ENCODE assay signal across 1 cellular context in the genomic region with DNA sequence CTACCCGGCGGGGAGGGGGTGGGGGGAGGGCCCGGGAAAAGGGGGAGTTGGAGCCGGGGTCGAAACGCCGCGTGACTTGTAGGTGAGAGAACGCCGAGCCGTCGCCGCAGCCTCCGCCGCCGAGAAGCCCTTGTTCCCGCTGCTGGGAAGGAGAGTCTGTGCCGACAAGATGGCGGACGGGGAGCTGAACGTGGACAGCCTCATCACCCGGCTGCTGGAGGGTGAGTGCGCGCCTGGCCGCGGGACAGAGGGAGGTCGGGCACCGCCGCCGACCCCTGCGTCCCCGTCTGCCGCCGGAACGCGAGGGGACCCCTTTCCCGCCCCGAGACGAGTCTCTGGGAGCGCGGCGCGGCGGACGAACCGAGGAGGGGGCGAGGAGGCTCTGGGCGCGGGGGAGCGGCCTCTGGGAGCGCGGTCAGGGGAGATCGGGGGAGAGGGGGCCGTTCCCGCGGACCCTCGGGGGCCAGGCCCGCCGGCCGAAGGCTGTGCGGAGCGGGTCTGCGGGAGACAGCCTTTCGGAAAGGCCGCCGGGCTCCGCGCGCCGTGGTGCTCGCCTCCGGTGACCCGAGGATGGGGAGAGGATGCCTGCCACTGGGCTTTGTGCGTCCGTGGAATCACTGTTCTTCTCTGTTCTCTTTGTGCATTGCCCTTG.
TF ChIP-seq lines count a peak whose summit lies in the region.

No MANE protein-coding gene starts in this region.

TF ChIP-seq in GM23338, 12 proteins besides CTCF, POLR2A, EP300 and RAD21 (continued from another document):
- TF ChIP-seq, protein P1, sequence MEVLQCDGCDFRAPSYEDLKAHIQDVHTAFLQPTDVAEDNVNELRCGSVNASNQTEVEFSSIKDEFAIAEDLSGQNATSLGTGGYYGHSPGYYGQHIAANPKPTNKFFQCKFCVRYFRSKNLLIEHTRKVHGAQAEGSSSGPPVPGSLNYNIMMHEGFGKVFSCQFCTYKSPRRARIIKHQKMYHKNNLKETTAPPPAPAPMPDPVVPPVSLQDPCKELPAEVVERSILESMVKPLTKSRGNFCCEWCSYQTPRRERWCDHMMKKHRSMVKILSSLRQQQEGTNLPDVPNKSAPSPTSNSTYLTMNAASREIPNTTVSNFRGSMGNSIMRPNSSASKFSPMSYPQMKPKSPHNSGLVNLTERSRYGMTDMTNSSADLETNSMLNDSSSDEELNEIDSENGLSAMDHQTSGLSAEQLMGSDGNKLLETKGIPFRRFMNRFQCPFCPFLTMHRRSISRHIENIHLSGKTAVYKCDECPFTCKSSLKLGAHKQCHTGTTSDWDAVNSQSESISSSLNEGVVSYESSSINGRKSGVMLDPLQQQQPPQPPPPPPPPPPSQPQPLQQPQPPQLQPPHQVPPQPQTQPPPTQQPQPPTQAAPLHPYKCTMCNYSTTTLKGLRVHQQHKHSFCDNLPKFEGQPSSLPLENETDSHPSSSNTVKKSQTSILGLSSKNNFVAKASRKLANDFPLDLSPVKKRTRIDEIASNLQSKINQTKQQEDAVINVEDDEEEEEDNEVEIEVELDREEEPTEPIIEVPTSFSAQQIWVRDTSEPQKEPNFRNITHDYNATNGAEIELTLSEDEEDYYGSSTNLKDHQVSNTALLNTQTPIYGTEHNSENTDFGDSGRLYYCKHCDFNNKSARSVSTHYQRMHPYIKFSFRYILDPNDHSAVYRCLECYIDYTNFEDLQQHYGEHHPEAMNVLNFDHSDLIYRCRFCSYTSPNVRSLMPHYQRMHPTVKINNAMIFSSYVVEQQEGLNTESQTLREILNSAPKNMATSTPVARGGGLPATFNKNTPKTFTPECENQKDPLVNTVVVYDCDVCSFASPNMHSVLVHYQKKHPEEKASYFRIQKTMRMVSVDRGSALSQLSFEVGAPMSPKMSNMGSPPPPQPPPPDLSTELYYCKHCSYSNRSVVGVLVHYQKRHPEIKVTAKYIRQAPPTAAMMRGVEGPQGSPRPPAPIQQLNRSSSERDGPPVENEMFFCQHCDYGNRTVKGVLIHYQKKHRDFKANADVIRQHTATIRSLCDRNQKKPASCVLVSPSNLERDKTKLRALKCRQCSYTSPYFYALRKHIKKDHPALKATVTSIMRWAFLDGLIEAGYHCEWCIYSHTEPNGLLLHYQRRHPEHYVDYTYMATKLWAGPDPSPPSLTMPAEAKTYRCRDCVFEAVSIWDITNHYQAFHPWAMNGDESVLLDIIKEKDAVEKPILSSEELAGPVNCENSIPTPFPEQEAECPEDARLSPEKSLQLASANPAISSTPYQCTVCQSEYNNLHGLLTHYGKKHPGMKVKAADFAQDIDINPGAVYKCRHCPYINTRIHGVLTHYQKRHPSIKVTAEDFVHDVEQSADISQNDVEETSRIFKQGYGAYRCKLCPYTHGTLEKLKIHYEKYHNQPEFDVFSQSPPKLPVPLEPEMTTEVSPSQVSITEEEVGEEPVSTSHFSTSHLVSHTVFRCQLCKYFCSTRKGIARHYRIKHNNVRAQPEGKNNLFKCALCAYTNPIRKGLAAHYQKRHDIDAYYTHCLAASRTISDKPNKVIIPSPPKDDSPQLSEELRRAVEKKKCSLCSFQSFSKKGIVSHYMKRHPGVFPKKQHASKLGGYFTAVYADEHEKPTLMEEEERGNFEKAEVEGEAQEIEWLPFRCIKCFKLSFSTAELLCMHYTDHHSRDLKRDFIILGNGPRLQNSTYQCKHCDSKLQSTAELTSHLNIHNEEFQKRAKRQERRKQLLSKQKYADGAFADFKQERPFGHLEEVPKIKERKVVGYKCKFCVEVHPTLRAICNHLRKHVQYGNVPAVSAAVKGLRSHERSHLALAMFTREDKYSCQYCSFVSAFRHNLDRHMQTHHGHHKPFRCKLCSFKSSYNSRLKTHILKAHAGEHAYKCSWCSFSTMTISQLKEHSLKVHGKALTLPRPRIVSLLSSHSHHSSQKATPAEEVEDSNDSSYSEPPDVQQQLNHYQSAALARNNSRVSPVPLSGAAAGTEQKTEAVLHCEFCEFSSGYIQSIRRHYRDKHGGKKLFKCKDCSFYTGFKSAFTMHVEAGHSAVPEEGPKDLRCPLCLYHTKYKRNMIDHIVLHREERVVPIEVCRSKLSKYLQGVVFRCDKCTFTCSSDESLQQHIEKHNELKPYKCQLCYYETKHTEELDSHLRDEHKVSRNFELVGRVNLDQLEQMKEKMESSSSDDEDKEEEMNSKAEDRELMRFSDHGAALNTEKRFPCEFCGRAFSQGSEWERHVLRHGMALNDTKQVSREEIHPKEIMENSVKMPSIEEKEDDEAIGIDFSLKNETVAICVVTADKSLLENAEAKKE (CRISPR knock-in tag; IDR thresholded peaks at IDR 0.05), result no peak
- TF ChIP-seq, protein P2, sequence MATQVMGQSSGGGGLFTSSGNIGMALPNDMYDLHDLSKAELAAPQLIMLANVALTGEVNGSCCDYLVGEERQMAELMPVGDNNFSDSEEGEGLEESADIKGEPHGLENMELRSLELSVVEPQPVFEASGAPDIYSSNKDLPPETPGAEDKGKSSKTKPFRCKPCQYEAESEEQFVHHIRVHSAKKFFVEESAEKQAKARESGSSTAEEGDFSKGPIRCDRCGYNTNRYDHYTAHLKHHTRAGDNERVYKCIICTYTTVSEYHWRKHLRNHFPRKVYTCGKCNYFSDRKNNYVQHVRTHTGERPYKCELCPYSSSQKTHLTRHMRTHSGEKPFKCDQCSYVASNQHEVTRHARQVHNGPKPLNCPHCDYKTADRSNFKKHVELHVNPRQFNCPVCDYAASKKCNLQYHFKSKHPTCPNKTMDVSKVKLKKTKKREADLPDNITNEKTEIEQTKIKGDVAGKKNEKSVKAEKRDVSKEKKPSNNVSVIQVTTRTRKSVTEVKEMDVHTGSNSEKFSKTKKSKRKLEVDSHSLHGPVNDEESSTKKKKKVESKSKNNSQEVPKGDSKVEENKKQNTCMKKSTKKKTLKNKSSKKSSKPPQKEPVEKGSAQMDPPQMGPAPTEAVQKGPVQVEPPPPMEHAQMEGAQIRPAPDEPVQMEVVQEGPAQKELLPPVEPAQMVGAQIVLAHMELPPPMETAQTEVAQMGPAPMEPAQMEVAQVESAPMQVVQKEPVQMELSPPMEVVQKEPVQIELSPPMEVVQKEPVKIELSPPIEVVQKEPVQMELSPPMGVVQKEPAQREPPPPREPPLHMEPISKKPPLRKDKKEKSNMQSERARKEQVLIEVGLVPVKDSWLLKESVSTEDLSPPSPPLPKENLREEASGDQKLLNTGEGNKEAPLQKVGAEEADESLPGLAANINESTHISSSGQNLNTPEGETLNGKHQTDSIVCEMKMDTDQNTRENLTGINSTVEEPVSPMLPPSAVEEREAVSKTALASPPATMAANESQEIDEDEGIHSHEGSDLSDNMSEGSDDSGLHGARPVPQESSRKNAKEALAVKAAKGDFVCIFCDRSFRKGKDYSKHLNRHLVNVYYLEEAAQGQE (IDR thresholded peaks at IDR 0.05; ENCODE audit: unreplicated experiment), result no peak
- TF ChIP-seq POLR2AphosphoS5 (IDR thresholded peaks at IDR 0.05; ENCODE audit: low read depth) (no peak; the same call in 1 of the 2 replicates), EZH2 (IDR thresholded peaks at IDR 0.05; ENCODE audit: low read depth, unreplicated experiment) (no peak), CREB1 (CRISPR knock-in tag; IDR thresholded peaks at IDR 0.05; ENCODE audit: low read depth) (no peak), JUNB (IDR thresholded peaks at IDR 0.05; ENCODE audit: unreplicated experiment) (no peak), NANOG (IDR thresholded peaks at IDR 0.05; ENCODE audit: borderline replicate concordance) (no peak), STAT1 (IDR thresholded peaks at IDR 0.05; ENCODE audit: unreplicated experiment) (no peak), EZH2phosphoT487 (IDR thresholded peaks at IDR 0.05; ENCODE audit: unreplicated experiment) (no peak)
